1 cellular context compared by ENCODE assay signal in the genomic region with DNA sequence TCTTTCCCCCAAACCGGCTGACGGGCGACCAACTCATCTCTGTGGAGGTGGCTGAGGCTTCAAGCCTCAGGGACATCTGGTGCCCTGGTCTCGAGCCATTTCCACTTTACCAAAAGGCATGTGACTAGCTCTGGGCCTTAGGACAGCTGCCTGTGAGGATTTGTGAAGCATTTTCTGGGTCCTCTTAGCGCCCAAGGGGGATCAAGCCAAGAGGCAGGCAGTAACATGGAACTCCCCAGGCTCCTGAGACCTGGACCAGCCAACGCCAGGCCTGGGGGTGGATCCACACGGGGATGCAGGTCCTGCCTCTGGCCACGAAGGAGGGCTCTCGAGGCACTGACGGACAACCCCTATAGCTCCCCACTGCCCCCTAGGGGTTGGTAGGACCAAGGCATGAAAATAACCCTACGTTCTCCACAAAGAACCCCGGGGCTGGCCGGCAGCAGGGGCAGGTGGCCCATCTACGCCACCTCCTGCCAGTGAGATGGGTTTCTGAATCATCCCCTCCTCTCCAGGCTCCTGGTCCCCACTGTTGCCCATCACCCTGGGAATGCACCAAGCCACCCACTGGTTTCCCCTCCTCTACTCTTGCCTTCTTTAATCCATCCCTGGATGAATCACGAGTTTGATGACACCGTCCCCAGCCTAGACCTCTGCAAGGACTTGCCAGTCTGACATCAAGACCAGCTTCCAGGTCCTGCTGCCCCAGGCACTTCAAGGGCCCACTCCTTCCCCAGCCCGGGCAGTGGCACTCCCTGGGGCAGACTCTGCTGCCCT.
TF ChIP-seq lines count a peak whose summit lies in the region.

No MANE protein-coding gene starts in this region.

TF ChIP-seq in H1, 55 proteins besides CTCF, POLR2A, EP300 and RAD21:
- TF ChIP-seq, protein P1, sequence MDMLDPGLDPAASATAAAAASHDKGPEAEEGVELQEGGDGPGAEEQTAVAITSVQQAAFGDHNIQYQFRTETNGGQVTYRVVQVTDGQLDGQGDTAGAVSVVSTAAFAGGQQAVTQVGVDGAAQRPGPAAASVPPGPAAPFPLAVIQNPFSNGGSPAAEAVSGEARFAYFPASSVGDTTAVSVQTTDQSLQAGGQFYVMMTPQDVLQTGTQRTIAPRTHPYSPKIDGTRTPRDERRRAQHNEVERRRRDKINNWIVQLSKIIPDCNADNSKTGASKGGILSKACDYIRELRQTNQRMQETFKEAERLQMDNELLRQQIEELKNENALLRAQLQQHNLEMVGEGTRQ (IDR thresholded peaks at IDR 0.05; ENCODE audit: low read length): 0 out of 2 replicates have a peak, but pooled peaks have one; percentile 2
- TF ChIP-seq SIN3A (conservative IDR thresholded peaks at IDR 0.05 in 1 of 2, IDR thresholded peaks at IDR 0.05 in 1 of 2; ENCODE audit: low read depth in 1 of 2, low read length in 2 of 2) (no peak; a peak in 1 of 4 replicates), KDM1A (IDR thresholded peaks at IDR 0.05; ENCODE audit: borderline replicate concordance, low read length) (no peak; the same call in 1 of the 2 replicates), CBX5 (IDR thresholded peaks at IDR 0.05; ENCODE audit: low read depth, low read length) (no peak), RFX5 (IDR thresholded peaks at IDR 0.05; ENCODE audit: borderline replicate concordance, low read depth, low read length) (no peak), FOSL1 (IDR thresholded peaks at IDR 0.05; ENCODE audit: insufficient read depth, low read depth, low read length) (no peak), YY1 (IDR thresholded peaks at IDR 0.05; ENCODE audit: low read depth, low read length) (0 out of 2 replicates have a peak, but pooled peaks have one; percentile 11), SP1 (IDR thresholded peaks at IDR 0.05; ENCODE audit: low read depth, low read length) (peak; percentile 46; the same call in 1 of the 2 replicates)
- TF ChIP-seq, protein P2, sequence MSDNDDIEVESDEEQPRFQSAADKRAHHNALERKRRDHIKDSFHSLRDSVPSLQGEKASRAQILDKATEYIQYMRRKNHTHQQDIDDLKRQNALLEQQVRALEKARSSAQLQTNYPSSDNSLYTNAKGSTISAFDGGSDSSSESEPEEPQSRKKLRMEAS (IDR thresholded peaks at IDR 0.05): 0 out of 2 replicates have a peak, but pooled peaks have one; percentile 20
- TF ChIP-seq, protein P3, sequence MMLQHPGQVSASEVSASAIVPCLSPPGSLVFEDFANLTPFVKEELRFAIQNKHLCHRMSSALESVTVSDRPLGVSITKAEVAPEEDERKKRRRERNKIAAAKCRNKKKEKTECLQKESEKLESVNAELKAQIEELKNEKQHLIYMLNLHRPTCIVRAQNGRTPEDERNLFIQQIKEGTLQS (IDR thresholded peaks at IDR 0.05; ENCODE audit: insufficient read depth, low read depth, low read length): no peak
